Comparison of ENCODE assay signal across 8 cellular contexts in genomic region chr14:92040431-92041040, GRCh38. TPM values are rescaled to one million over a fixed set of nuclear protein-coding genes. Genes with fewer than 3 reads are reported as not detected.
A peak's percentile ranks its signal among the peaks of the same experiment; 100 is the strongest.
DNase-seq lines count a peak whose midpoint lies in the region; ATAC-seq and TF ChIP-seq lines count a peak whose summit lies in the region.

No MANE protein-coding gene starts in this region.

- ATAC-seq in HG03378 (IDR thresholded peaks at IDR 0.05; ENCODE audit: unreplicated experiment): peak; percentile 21

- H3K27me3 ChIP-seq in OCI-LY1 (ENCODE audit: insufficient read depth, low read length): no peaks in the 10 kb centered on the region
- no peaks in the 10 kb centered on the region for H3K27me3 ChIP-seq in brain microvascular endothelial cell (replicated peaks)

- TF ChIP-seq CTCF in OCI-LY1 (IDR thresholded peaks at IDR 0.05; ENCODE audit: low read length): no peak
- no peak for TF ChIP-seq CTCF in brain microvascular endothelial cell (IDR thresholded peaks at IDR 0.05; ENCODE audit: low read depth, low read length, missing control alignments)

- H3K36me3 ChIP-seq in OCI-LY1 (ENCODE audit: insufficient read depth, low read length): peaks cover 8% of the 10 kb centered on the region; the same call in 1 of the 2 replicates
- H3K36me3 ChIP-seq in brain microvascular endothelial cell (replicated peaks): no peaks in the 10 kb centered on the region

- H3K4me1 ChIP-seq in OCI-LY1 (ENCODE audit: insufficient read depth, low read length, severe bottlenecking): peaks cover 32% of the 10 kb centered on the region

- H3K4me3 ChIP-seq in OCI-LY1 (ENCODE audit: low read depth, low read length, poor library complexity, severe bottlenecking) (peak overlapping the region; percentile 88), brain microvascular endothelial cell (ENCODE audit: low read depth, low read length) (peak overlapping the region; percentile 76), skin epidermis (peak overlapping the region; percentile 72 to 90 (median 77))

- H3K9me3 ChIP-seq in OCI-LY1 (ENCODE audit: low read length): no peaks in the 10 kb centered on the region

- H3K4me1 Mint-ChIP-seq in immature natural killer cell: peaks cover 48 to 54% of the 10 kb centered on the region in 2 donors

- peak overlapping the region; percentile 78 for H3K4me2 ChIP-seq in OCI-LY1 (ENCODE audit: low read length)

- H3K27ac ChIP-seq in OCI-LY1 (ENCODE audit: low read depth, low read length, poor library complexity, severe bottlenecking) (peak overlapping the region; percentile 75), brain microvascular endothelial cell (peak overlapping the region; percentile 97), skin epidermis (peak overlapping the region in 20 of 21 experiments; percentile 89 to 99 (median 97))

- in situ Hi-C loops in brain microvascular endothelial cell (cut with HindIII; ENCODE audit: low pct_ligation_motif_present, low sequenced_read_pairs): no loop called here

- no peaks in the 10 kb centered on the region for H3K36me3 Mint-ChIP-seq in immature natural killer cell

- no peaks in the 10 kb centered on the region for H3K9me3 Mint-ChIP-seq in immature natural killer cell

- no peaks in the 10 kb centered on the region for H3K9me2 ChIP-seq in OCI-LY1 (ENCODE audit: low read depth, low read length)

- 0 out of 2 replicates have a peak overlapping the region, but pooled peaks have one; percentile 36 for H2AFZ ChIP-seq in OCI-LY1 (ENCODE audit: low read length)

- H4K20me1 ChIP-seq in OCI-LY1 (ENCODE audit: insufficient read depth, low read length): no peaks in the 10 kb centered on the region

- H3K27me3 Mint-ChIP-seq in immature natural killer cell (ENCODE audit: low read depth in 3 of 3): peaks cover 6 to 10% (median 7%) of the 10 kb centered on the region in 3 donors

- DNase-seq in 8988T: peak; percentile 17
- DNase-seq in GDM1 (lab: John Stamatoyannopoulos, UW): peak; percentile 38
- peak; percentile 15 for DNase-seq in brain microvascular endothelial cell
- no peak for DNase-seq in immature natural killer cell
- DNase-seq in posterior vena cava (ENCODE audit: low spot score): no peak

- intact Hi-C loops in posterior vena cava (cut with DNase I): no loop called here

- H3K79me2 ChIP-seq in OCI-LY1 (ENCODE audit: insufficient read depth, low read length): peaks cover 47% of the 10 kb centered on the region

- peak overlapping the region; percentile 89 to 100 (median 96) for H3K4me3 Mint-ChIP-seq in immature natural killer cell

- H3F3A ChIP-seq in OCI-LY1 (ENCODE audit: insufficient read depth, low read length): no peaks in the 10 kb centered on the region

- peak overlapping the region in 5 of 6 donors; percentile 94 to 100 (median 97) for H3K27ac Mint-ChIP-seq in immature natural killer cell

- peak overlapping the region; percentile 97 for H3K9ac ChIP-seq in OCI-LY1 (ENCODE audit: low read length)

RNA-seq across cellular contexts. Expression of gene TRIP11, which starts 0.7 kb away (rescaled TPM):
- polyA plus RNA-seq in immature natural killer cell: 10 to 100 TPM; 14.3 to 62.6 (median 24.3) TPM
- 10 to 100 TPM; 51.2 to 53.2 TPM for total RNA-seq in posterior vena cava

Comparison
In these comparisons a context has a peak if more than half of its experiments do, and no peak if none do; other contexts are left out.
1. DNase-seq: peak in 8988T (single experiment), GDM1 (single experiment) and brain microvascular endothelial cell (single experiment); none in immature natural killer cell (0 of 3) and posterior vena cava (single experiment).
2. Peak in every context shown above with its lines, with median percentiles within 50 percentile points of each other: H3K27ac ChIP-seq and H3K4me3 ChIP-seq.